24 cellular contexts compared by ENCODE assay signal in genomic region chr2:120612471-120612870, GRCh38.
DNase-seq lines count a peak whose midpoint lies in the region; ATAC-seq, FAIRE-seq and TF ChIP-seq lines count a peak whose summit lies in the region.
"Had no signal": no experiment of that assay in that cellular context is flagged by ENCODE, and none has a peak within 500 bp of the region (broad histone marks: within the 10 kb centered on the region; RNA-seq: fewer than 3 reads in every experiment).

No MANE protein-coding gene starts in this region.

- H3K4me1 Mint-ChIP-seq in activated naive CD8-positive, alpha-beta T cell treated with anti-CD3 and anti-CD28 coated beads for 36 hours = no peaks in the 10 kb centered on the region
- H3K4me1 Mint-ChIP-seq in activated naive CD8-positive, alpha-beta T cell treated with anti-CD3 and anti-CD28 coated beads, Interleukin-2, amount 50 U/mL, for 24 hours = no peaks in the 10 kb centered on the region
- H3K4me1 Mint-ChIP-seq: B cell; CD4-positive, CD25-positive, alpha-beta regulatory T cell had no signal

- no peaks in the 10 kb centered on the region; the same call in 1 of the 2 replicates for H3F3A ChIP-seq in PC-9 (ENCODE audit: insufficient read depth, low read depth)

- H4K20me1 ChIP-seq in PC-9 (ENCODE audit: insufficient read depth) = no peaks in the 10 kb centered on the region
- no peaks in the 10 kb centered on the region for H4K20me1 ChIP-seq in osteoblast (ENCODE audit: insufficient read depth, low read length)
- H4K20me1 ChIP-seq: BLaER1 had no signal

- H3K27me3 ChIP-seq in PC-9 (ENCODE audit: insufficient read depth, low read depth) = no peaks in the 10 kb centered on the region
- H3K27me3 ChIP-seq in osteoblast (ENCODE audit: insufficient read depth, low read length) = no peaks in the 10 kb centered on the region
- no peaks in the 10 kb centered on the region for H3K27me3 ChIP-seq in HAP-1 (ENCODE audit: low read depth)
- H3K27me3 ChIP-seq: BLaER1 had no signal

- BruUV-seq in PC-9 (replicated peaks; lab: Mats Ljungman, UMichigan) = no TSS peak

- H2AFZ ChIP-seq in PC-9 (no peak overlapping the region), osteoblast (ENCODE audit: low read length) (no peak overlapping the region)

- peaks cover 26% of the 10 kb centered on the region for H3K4me1 ChIP-seq in PC-9 (replicated peaks; ENCODE audit: insufficient read depth)
- H3K4me1 ChIP-seq in kidney (ENCODE audit: control insufficient read depth in 1 of 2, insufficient read depth in 1 of 2, low read depth in 1 of 2, low read length in 2 of 2) = no peaks in the 10 kb centered on the region
- peaks cover 40% of the 10 kb centered on the region for H3K4me1 ChIP-seq in osteoblast (ENCODE audit: insufficient read depth, low read length)
- H3K4me1 ChIP-seq in HAP-1 = no peaks in the 10 kb centered on the region
- H3K4me1 ChIP-seq: Caco-2 had no signal

- no peaks in the 10 kb centered on the region for H3K9me3 Mint-ChIP-seq in activated naive CD8-positive, alpha-beta T cell treated with anti-CD3 and anti-CD28 coated beads for 36 hours
- H3K9me3 Mint-ChIP-seq in activated naive CD8-positive, alpha-beta T cell treated with anti-CD3 and anti-CD28 coated beads, Interleukin-2, amount 50 U/mL, for 24 hours = no peaks in the 10 kb centered on the region
- H3K9me3 Mint-ChIP-seq: CD4-positive, CD25-positive, alpha-beta regulatory T cell; CD8-positive, alpha-beta T cell had no signal

- DNase-seq in activated naive CD8-positive, alpha-beta T cell treated with anti-CD3 and anti-CD28 coated beads for 36 hours = no peak
- no peak for DNase-seq in activated naive CD8-positive, alpha-beta T cell treated with anti-CD3 and anti-CD28 coated beads, Interleukin-2, amount 50 U/mL, for 24 hours
- DNase-seq in PC-9 = no peak
- peak; percentile 36 for DNase-seq in kidney
- peak; percentile 52 for DNase-seq in osteoblast (ENCODE audit: insufficient read length, low spot score, missing footprints)
- no peak for DNase-seq in HAP-1 (ENCODE audit: low spot score in 2 of 2)
- DNase-seq in germinal center (ENCODE audit: low spot score) = no peak
- DNase-seq: Caco-2; CD4-positive, CD25-positive, alpha-beta regulatory T cell; CD8-positive, alpha-beta T cell; DMS153; DND-41; GOT3; HCEC 1CT had no signal

- in situ Hi-C loops in HAP-1 (cut with MboI; ENCODE audit: low sequenced_read_pairs) = no loop called here

- H3K4me2 ChIP-seq in PC-9 (peak overlapping the region; percentile 48), osteoblast (ENCODE audit: insufficient read depth, low read length) (no peak overlapping the region)
- H3K4me2 ChIP-seq: BLaER1 had no signal

- no peaks in the 10 kb centered on the region for H3K36me3 Mint-ChIP-seq in activated naive CD8-positive, alpha-beta T cell treated with anti-CD3 and anti-CD28 coated beads for 36 hours
- no peaks in the 10 kb centered on the region for H3K36me3 Mint-ChIP-seq in activated naive CD8-positive, alpha-beta T cell treated with anti-CD3 and anti-CD28 coated beads, Interleukin-2, amount 50 U/mL, for 24 hours (ENCODE audit: low read depth)
- H3K36me3 Mint-ChIP-seq: CD4-positive, CD25-positive, alpha-beta regulatory T cell; CD8-positive, alpha-beta T cell had no signal

- no peaks in the 10 kb centered on the region for H3K79me2 ChIP-seq in PC-9 (ENCODE audit: low read depth)
- no peaks in the 10 kb centered on the region for H3K79me2 ChIP-seq in osteoblast (ENCODE audit: insufficient read depth, low read length)

- no peaks in the 10 kb centered on the region for H3K9me3 ChIP-seq in PC-9 (ENCODE audit: insufficient read depth, low read depth)
- no peaks in the 10 kb centered on the region for H3K9me3 ChIP-seq in kidney (ENCODE audit: control insufficient read depth in 1 of 2, low read length in 2 of 2)
- no peaks in the 10 kb centered on the region for H3K9me3 ChIP-seq in osteoblast (ENCODE audit: low read depth, low read length)
- H3K9me3 ChIP-seq in HAP-1 = no peaks in the 10 kb centered on the region
- H3K9me3 ChIP-seq: BLaER1, Caco-2 had no signal

- H3K9me2 ChIP-seq in PC-9 (ENCODE audit: insufficient read depth) = no peaks in the 10 kb centered on the region

- FAIRE-seq in kidney (lab: Jason Lieb, UNC) = no peak
- FAIRE-seq: A204.1, G401.6, GM12892, GM19239, H54 had no signal

- CTCF ChIA-PET in PC-9 (lab: Charles Lee) = interaction anchor here (0.7 kb wide), 1 partner anchor 300 kb away, joined by 3 read pairs; no protein-coding TSS in a partner anchor

- H3K27me3 Mint-ChIP-seq in activated naive CD8-positive, alpha-beta T cell treated with anti-CD3 and anti-CD28 coated beads for 36 hours = no peaks in the 10 kb centered on the region
- H3K27me3 Mint-ChIP-seq in activated naive CD8-positive, alpha-beta T cell treated with anti-CD3 and anti-CD28 coated beads, Interleukin-2, amount 50 U/mL, for 24 hours = peaks cover 7% of the 10 kb centered on the region
- H3K27me3 Mint-ChIP-seq: B cell had no signal

- ATAC-seq in activated naive CD8-positive, alpha-beta T cell treated with anti-CD3 and anti-CD28 coated beads, Interleukin-2, amount 50 U/mL, for 24 hours = no peak
- ATAC-seq in GM18505 (IDR thresholded peaks at IDR 0.05; ENCODE audit: unreplicated experiment) = no peak
- ATAC-seq: CD8-positive, alpha-beta T cell had no signal

- intact Hi-C loops in PC-9 (cut with micrococcal nuclease; ENCODE audit: unreplicated experiment) (loop anchor here (2.0 kb wide), 1 partner anchor 214 kb away; no protein-coding TSS in a partner anchor), kidney (cut with DNase I) (no loop called here)

- H3K4me3 Mint-ChIP-seq in activated naive CD8-positive, alpha-beta T cell treated with anti-CD3 and anti-CD28 coated beads for 36 hours = no peak overlapping the region
- no peak overlapping the region for H3K4me3 Mint-ChIP-seq in activated naive CD8-positive, alpha-beta T cell treated with anti-CD3 and anti-CD28 coated beads, Interleukin-2, amount 50 U/mL, for 24 hours
- H3K4me3 Mint-ChIP-seq: B cell; CD4-positive, CD25-positive, alpha-beta regulatory T cell; CD8-positive, alpha-beta T cell had no signal

- TF ChIP-seq CTCF in PC-9 (conservative IDR thresholded peaks at IDR 0.05) (no peak), kidney (IDR thresholded peaks at IDR 0.05; ENCODE audit: borderline replicate concordance, extremely low read depth, insufficient read depth) (no peak), osteoblast (IDR thresholded peaks at IDR 0.05; ENCODE audit: extremely low read depth, low read depth, low read length) (no peak)

- POLR2A ChIA-PET in PC-9 (lab: Charles Lee; ENCODE audit: unreplicated experiment) = interaction anchor here (0.6 kb wide), 1 partner anchor 265 kb away, joined by 12 read pairs; no protein-coding TSS in a partner anchor

- H3K4me3 ChIP-seq in PC-9 = no peak overlapping the region
- no peak overlapping the region for H3K4me3 ChIP-seq in kidney (ENCODE audit: low read length in 2 of 2)
- H3K4me3 ChIP-seq in osteoblast (ENCODE audit: insufficient read depth, low read length) = no peak overlapping the region
- H3K4me3 ChIP-seq in HAP-1 = no peak overlapping the region
- H3K4me3 ChIP-seq: BLaER1 had no signal

- H3K9ac ChIP-seq in kidney (ENCODE audit: low read length in 2 of 2) = no peak overlapping the region
- H3K9ac ChIP-seq: BLaER1 had no signal

- no peak for TF ChIP-seq POLR2A in GM18505 (IDR thresholded peaks at IDR 0.05; ENCODE audit: borderline replicate concordance, extremely low read depth, insufficient read depth, insufficient read length)

- H3K27ac ChIP-seq in PC-9 (0 out of 2 replicates have a peak overlapping the region, but pooled peaks have one; percentile 7), kidney (ENCODE audit: low read depth in 2 of 2, low read length in 2 of 2) (no peak overlapping the region), osteoblast (ENCODE audit: low read depth, low read length) (no peak overlapping the region)
- H3K27ac ChIP-seq: 22Rv1, BLaER1, C4-2B had no signal

- peak overlapping the region; percentile 5 for H3K27ac Mint-ChIP-seq in activated naive CD8-positive, alpha-beta T cell treated with anti-CD3 and anti-CD28 coated beads for 36 hours
- H3K27ac Mint-ChIP-seq in activated naive CD8-positive, alpha-beta T cell treated with anti-CD3 and anti-CD28 coated beads, Interleukin-2, amount 50 U/mL, for 24 hours = no peak overlapping the region
- H3K27ac Mint-ChIP-seq: B cell; CD4-positive, CD25-positive, alpha-beta regulatory T cell; CD8-positive, alpha-beta T cell had no signal

- H3K36me3 ChIP-seq in PC-9 (ENCODE audit: low read depth) (no peaks in the 10 kb centered on the region), kidney (ENCODE audit: control insufficient read depth in 1 of 2, insufficient read depth in 2 of 2, low read length in 2 of 2) (no peaks in the 10 kb centered on the region), osteoblast (ENCODE audit: insufficient read depth, low read length) (no peaks in the 10 kb centered on the region), HAP-1 (replicated peaks) (no peaks in the 10 kb centered on the region)
- H3K36me3 ChIP-seq: BLaER1 had no signal

Comparison
In these comparisons a context has a peak if more than half of its experiments do, and no peak if none do; other contexts are left out.
1. DNase-seq: peak in kidney (single experiment) and osteoblast (single experiment); none in activated naive CD8-positive, alpha-beta T cell treated with anti-CD3 and anti-CD28 coated beads for 36 hours (single experiment), activated naive CD8-positive, alpha-beta T cell treated with anti-CD3 and anti-CD28 coated beads, Interleukin-2, amount 50 U/mL, for 24 hours (single experiment), PC-9 (0 of 2), HAP-1 (0 of 2) and germinal center (single experiment).